ENCODE assay signal across 24 cellular contexts in the genomic region with DNA sequence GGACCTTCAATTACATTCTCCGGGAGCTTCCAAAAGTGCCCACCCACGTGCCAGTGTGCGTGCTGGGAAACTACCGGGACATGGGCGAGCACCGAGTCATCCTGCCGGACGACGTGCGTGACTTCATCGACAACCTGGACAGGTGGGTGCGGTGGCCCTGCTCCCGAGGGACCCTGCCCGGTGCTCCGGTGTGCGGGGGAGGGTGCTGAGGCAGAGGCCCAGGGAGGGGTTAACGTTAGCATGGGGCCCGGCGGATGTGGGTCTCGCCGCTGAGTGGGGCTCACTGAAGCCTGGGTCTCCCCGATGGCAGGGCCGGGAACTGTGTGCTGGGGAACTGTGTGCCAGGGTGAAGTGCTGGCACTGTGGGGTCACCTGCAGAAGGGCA. TPM values are rescaled to one million over a fixed set of nuclear protein-coding genes. Genes with fewer than 3 reads are reported as not detected.
DNase-seq lines count a peak whose midpoint lies in the region; ATAC-seq, FAIRE-seq and TF ChIP-seq lines count a peak whose summit lies in the region.
"Had no signal": no experiment of that assay in that cellular context is flagged by ENCODE, and none has a peak within 500 bp of the region (broad histone marks: within the 10 kb centered on the region; RNA-seq: fewer than 3 reads in every experiment).

No MANE protein-coding gene starts in this region.

- TF ChIP-seq POLR2A in H1 (IDR thresholded peaks at IDR 0.05; ENCODE audit: control extremely low read depth in 1 of 2, low read depth in 2 of 2, low read length in 2 of 2): no peak

- ATAC-seq in Right ventricle myocardium inferior (no peak), GM21515 (IDR thresholded peaks at IDR 0.05; ENCODE audit: unreplicated experiment) (no peak)

- peak overlapping the region; percentile 25; the same call in 1 of the 2 replicates for H4K8ac ChIP-seq in H1 (ENCODE audit: extremely low read depth, insufficient read depth, low read length)

- H3K79me1 ChIP-seq in H1 (ENCODE audit: low read depth, low read length): no peaks in the 10 kb centered on the region

- no peak overlapping the region for H3K18ac ChIP-seq in H1 (ENCODE audit: extremely low read depth, low read length)

- POLR2A ChIA-PET in H1 (lab: Charles Lee; ENCODE audit: partially characterized antibody): interaction anchor here (0.6 to 20.5 kb wide), 6 partner anchors 9 to 386 kb away, joined by 3 to 248 read pairs (median 4); a partner anchor contains a TSS

- H3K36me3 Mint-ChIP-seq in activated naive CD8-positive, alpha-beta T cell treated with anti-CD3 and anti-CD28 coated beads for 36 hours: peaks cover 2% of the 10 kb centered on the region
- H3K36me3 Mint-ChIP-seq in endothelial cell (ENCODE audit: low read depth, unreplicated experiment): peaks cover 13% of the 10 kb centered on the region

- no peaks in the 10 kb centered on the region for H3K23me2 ChIP-seq in H1 (ENCODE audit: low read depth, low read length)

- H3K36me3 ChIP-seq in H1 (ENCODE audit: control insufficient read depth in 2 of 4, insufficient read depth in 4 of 4, low read length in 3 of 4) (peaks cover 13 to 41% (median 33%) of the 10 kb centered on the region in 4 experiments), kidney (ENCODE audit: control insufficient read depth in 1 of 2, insufficient read depth in 2 of 2, low read length in 2 of 2) (peaks cover 7 to 10% of the 10 kb centered on the region in 2 donors)

- no peak overlapping the region for H2AFZ ChIP-seq in H1 (ENCODE audit: low read length)

- H3K27me3 Mint-ChIP-seq in activated naive CD8-positive, alpha-beta T cell treated with anti-CD3 and anti-CD28 coated beads for 36 hours: no peaks in the 10 kb centered on the region
- peaks cover 7% of the 10 kb centered on the region for H3K27me3 Mint-ChIP-seq in endothelial cell (ENCODE audit: unreplicated experiment)
- H3K27me3 Mint-ChIP-seq: B cell; CD4-positive, alpha-beta T cell had no signal

- no peak overlapping the region for H2BK120ac ChIP-seq in H1 (replicated peaks; ENCODE audit: low read depth, low read length)

- H3K4me1 ChIP-seq in H1 (replicated peaks in 1 of 4; ENCODE audit: control insufficient read depth in 3 of 4, insufficient read depth in 4 of 4, low read length in 3 of 4): no peaks in the 10 kb centered on the region
- H3K4me1 ChIP-seq in kidney (ENCODE audit: control insufficient read depth in 1 of 2, insufficient read depth in 1 of 2, low read depth in 1 of 2, low read length in 2 of 2): no peaks in the 10 kb centered on the region
- H3K4me1 ChIP-seq: Caco-2 had no signal

- H3K4me3 ChIP-seq in H1 (ENCODE audit: extremely low read depth in 1 of 4, insufficient read depth in 2 of 4, low read depth in 3 of 4, low read length in 4 of 4) (no peak overlapping the region), kidney (ENCODE audit: low read length in 2 of 2) (no peak overlapping the region)

- no peak overlapping the region for H3K4me3 Mint-ChIP-seq in activated naive CD8-positive, alpha-beta T cell treated with anti-CD3 and anti-CD28 coated beads for 36 hours
- H3K4me3 Mint-ChIP-seq in endothelial cell (ENCODE audit: unreplicated experiment): no peak overlapping the region
- H3K4me3 Mint-ChIP-seq: B cell; CD4-positive, alpha-beta T cell had no signal

- H2BK15ac ChIP-seq in H1 (ENCODE audit: low read length): no peak overlapping the region

- intact Hi-C loops in Right ventricle myocardium inferior (cut with DNase I) (no loop called here), cardiac septum (cut with DNase I) (no loop called here), kidney (cut with DNase I) (no loop called here)

- no peak overlapping the region for H3K27ac Mint-ChIP-seq in activated naive CD8-positive, alpha-beta T cell treated with anti-CD3 and anti-CD28 coated beads for 36 hours
- H3K27ac Mint-ChIP-seq in endothelial cell (ENCODE audit: unreplicated experiment): no peak overlapping the region
- H3K27ac Mint-ChIP-seq: B cell; CD4-positive, alpha-beta T cell had no signal

- no peak overlapping the region for H3K23ac ChIP-seq in H1 (ENCODE audit: insufficient read length)

- TF ChIP-seq CTCF in H1 (IDR thresholded peaks at IDR 0.05; ENCODE audit: control extremely low read depth in 1 of 3, insufficient read depth in 1 of 3, low read depth in 1 of 3, low read length in 3 of 3) (no peak), kidney (IDR thresholded peaks at IDR 0.05; ENCODE audit: borderline replicate concordance, extremely low read depth, insufficient read depth) (no peak), endothelial cell (IDR thresholded peaks at IDR 0.05; ENCODE audit: unreplicated experiment) (no peak)

- no peak overlapping the region for H2AK5ac ChIP-seq in H1 (ENCODE audit: low read depth, low read length)

- H3K27ac ChIP-seq in H1 (ENCODE audit: low read depth, low read length): no peak overlapping the region
- H3K27ac ChIP-seq in kidney (ENCODE audit: low read depth in 2 of 2, low read length in 2 of 2): no peak overlapping the region
- H3K27ac ChIP-seq: 22Rv1 had no signal

- H2BK5ac ChIP-seq in H1 (ENCODE audit: low read depth, low read length): no peak overlapping the region

- no peaks in the 10 kb centered on the region for H3K9me3 Mint-ChIP-seq in activated naive CD8-positive, alpha-beta T cell treated with anti-CD3 and anti-CD28 coated beads for 36 hours
- no peaks in the 10 kb centered on the region for H3K9me3 Mint-ChIP-seq in endothelial cell (ENCODE audit: unreplicated experiment)
- H3K9me3 Mint-ChIP-seq: CD4-positive, alpha-beta T cell had no signal

- no peak overlapping the region for H2BK20ac ChIP-seq in H1 (ENCODE audit: low read length)

- no peak overlapping the region for H3K56ac ChIP-seq in H1 (replicated peaks; ENCODE audit: insufficient read length, low read depth, low read length)

- DNase-seq in Right ventricle myocardium inferior (ENCODE audit: missing footprints) (peak; percentile 27), cardiac septum (ENCODE audit: low spot score) (no peak), H1 (ENCODE audit: low read depth in 1 of 2, low spot score in 2 of 2) (no peak), kidney (peak; percentile 72), DMS114 treated with DMSO at 0.1 percent for 48 hours (lab: John Stamatoyannopoulos, UW; ENCODE audit: unreplicated experiment) (no peak), endothelial cell (ENCODE audit: low spot score) (no peak)
- DNase-seq in activated naive CD8-positive, alpha-beta T cell treated with anti-CD3 and anti-CD28 coated beads for 36 hours: no peak
- DNase-seq: Caco-2; CD4-positive, alpha-beta T cell; DMS153; GF-D8; GOT3; KG1; NCI-H1417; NCI-H187 treated with DMSO at 0.1 percent for 48 hours; NCI-H226; NCI-H524; NCI-H82; OCI-M1 had no signal

- no peaks in the 10 kb centered on the region for H3K79me2 ChIP-seq in H1 (ENCODE audit: control insufficient read depth in 1 of 2, insufficient read depth in 2 of 2, low read length in 2 of 2)

- H3K9me3 ChIP-seq in H1 (ENCODE audit: insufficient read depth in 2 of 2, low read depth in 1 of 2, low read length in 1 of 2): no peaks in the 10 kb centered on the region
- H3K9me3 ChIP-seq in kidney (ENCODE audit: control insufficient read depth in 1 of 2, low read length in 2 of 2): no peaks in the 10 kb centered on the region
- H3K9me3 ChIP-seq: Caco-2 had no signal

- H4K5ac ChIP-seq in H1 (ENCODE audit: insufficient read length, low read depth, low read length): no peak overlapping the region

- 97% methylated on average over 23 of the region's 23 CpGs; no CpG with 5 or more reads in 1 of the 2 experiments for WGBS in H1 (ENCODE audit: extremely low coverage in 1 of 2, insufficient coverage in 1 of 2, insufficient read length in 1 of 2, insufficient replicate concordance in 2 of 2, low coverage in 1 of 2, low lambda C conversion rate in 2 of 2, missing lambda C conversion rate in 1 of 2), 2 experiments

- no peak overlapping the region for H2BK12ac ChIP-seq in H1 (ENCODE audit: low read depth, low read length)

- CTCF ChIA-PET in H1 (lab: Charles Lee; ENCODE audit: partially characterized antibody): interaction anchor here (0.6 to 9.0 kb wide), 5 partner anchors 11 to 391 kb away, joined by 3 to 55 read pairs (median 3); a partner anchor contains a TSS

- H4K20me1 ChIP-seq in H1 (replicated peaks in 1 of 2; ENCODE audit: control insufficient read depth in 1 of 2, insufficient read depth in 2 of 2, low read length in 2 of 2): peaks cover 3 to 17% of the 10 kb centered on the region in 2 experiments

- no peak for TF ChIP-seq EP300 in H1 (IDR thresholded peaks at IDR 0.05; ENCODE audit: borderline replicate concordance in 1 of 2, low read depth in 2 of 2, low read length in 2 of 2)

- H3K4me2 ChIP-seq in H1 (ENCODE audit: insufficient read depth in 1 of 2, low read depth in 2 of 2, low read length in 2 of 2): no peak overlapping the region

- H3K4ac ChIP-seq in H1 (replicated peaks; ENCODE audit: insufficient read length, low read depth, low read length): no peak overlapping the region

- no peaks in the 10 kb centered on the region for H3K4me1 Mint-ChIP-seq in activated naive CD8-positive, alpha-beta T cell treated with anti-CD3 and anti-CD28 coated beads for 36 hours
- H3K4me1 Mint-ChIP-seq in endothelial cell (ENCODE audit: unreplicated experiment): no peaks in the 10 kb centered on the region
- H3K4me1 Mint-ChIP-seq: B cell had no signal

- H4K91ac ChIP-seq in H1 (replicated peaks; ENCODE audit: insufficient read length, low read length): no peak overlapping the region

- no peak overlapping the region for H3K14ac ChIP-seq in H1 (ENCODE audit: insufficient read length)

- no peak for TF ChIP-seq RAD21 in H1 (IDR thresholded peaks at IDR 0.05 in 1 of 2, conservative IDR thresholded peaks at IDR 0.05 in 1 of 2; ENCODE audit: low read depth in 2 of 2, low read length in 2 of 2)

- no peak for FAIRE-seq in H1 (lab: Jason Lieb, UNC)
- FAIRE-seq in kidney (lab: Jason Lieb, UNC): no peak
- FAIRE-seq: GM12891, GM19239 had no signal

- no peaks in the 10 kb centered on the region for H3K27me3 ChIP-seq in H1 (replicated peaks in 1 of 4; ENCODE audit: control insufficient read depth in 3 of 4, extremely low read depth in 1 of 4, insufficient read depth in 3 of 4, low read length in 3 of 4)

- H3K9ac ChIP-seq in H1 (replicated peaks in 1 of 4; ENCODE audit: extremely low read depth in 1 of 4, low read depth in 3 of 4, low read length in 3 of 4) (no peak overlapping the region), kidney (ENCODE audit: low read length in 2 of 2) (no peak overlapping the region)

RNA-seq across cellular contexts. Expression of a gene that starts 10.6 kb away (rescaled TPM):
- total RNA-seq in Right ventricle myocardium inferior (8.6 TPM), cardiac septum (8.6 TPM), kidney (5.3 TPM), endothelial cell (ENCODE audit: unreplicated experiment) (0.80 TPM)
- 0.86 and 0.97 TPM in 2 replicates for total RNA-seq in H1 (2021; fragmentation: NEBNext Ultra II Directional; extraction: Animal tissue kit (Norgen Biotek cat#: 25700))
- polyA plus RNA-seq in H1 (2011; rRNA removed) (0.12 and 0.33 TPM in 2 replicates), kidney (ENCODE audit: insufficient read depth, low read depth, low replicate concordance) (2.5 TPM)
- 0.45 TPM for polyA plus RNA-seq in H1 (2011; cell fraction: cytosol; rRNA removed)
- 2.4 TPM for polyA plus RNA-seq in H1 (2011; cell fraction: nucleus; rRNA removed)
- polyA plus RNA-seq in H1 (2012, experiment 1 of 2): 0.47 to 1.1 TPM (median 0.87 TPM) in 4 replicates
- polyA plus RNA-seq in H1 (2012, experiment 2 of 2): 0.31 TPM
- polyA plus RNA-seq in H1 (2013, experiment 1 of 2): 0.26 TPM
- 0.26 TPM for polyA plus RNA-seq in H1 (2013, experiment 2 of 2)
- polyA minus RNA-seq in H1 (2011; rRNA and poly(A)+ RNA removed): 0.02 and 0.03 TPM in 2 replicates
- polyA minus RNA-seq in H1 (2011; cell fraction: cytosol; rRNA and poly(A)+ RNA removed): not detected
- 0.80 TPM for polyA minus RNA-seq in H1 (2011; cell fraction: nucleus; rRNA and poly(A)+ RNA removed)
- 1 to 10 TPM; 2.8 to 3.1 TPM for total RNA-seq in activated naive CD8-positive, alpha-beta T cell treated with anti-CD3 and anti-CD28 coated beads for 36 hours

RNA-seq across cellular contexts. Expression of a gene that starts 17.5 kb away (rescaled TPM):
- total RNA-seq in Right ventricle myocardium inferior (358 TPM), cardiac septum (296 TPM), kidney (108 TPM), endothelial cell (ENCODE audit: unreplicated experiment) (134 TPM)
- 109 and 111 TPM in 2 replicates for total RNA-seq in H1 (2021; fragmentation: NEBNext Ultra II Directional; extraction: Animal tissue kit (Norgen Biotek cat#: 25700))
- polyA plus RNA-seq in H1 (2011; rRNA removed) (226 and 246 TPM in 2 replicates), kidney (ENCODE audit: insufficient read depth, low read depth, low replicate concordance) (283 TPM)
- 187 TPM for polyA plus RNA-seq in H1 (2011; cell fraction: cytosol; rRNA removed)
- polyA plus RNA-seq in H1 (2011; cell fraction: nucleus; rRNA removed): 299 TPM
- 83.0 to 153 TPM (median 142 TPM) in 4 replicates for polyA plus RNA-seq in H1 (2012, experiment 1 of 2)
- 164 TPM for polyA plus RNA-seq in H1 (2012, experiment 2 of 2)
- polyA plus RNA-seq in H1 (2013, experiment 1 of 2): 122 TPM
- 112 TPM for polyA plus RNA-seq in H1 (2013, experiment 2 of 2)
- polyA minus RNA-seq in H1 (2011; rRNA and poly(A)+ RNA removed): 13.8 and 14.5 TPM in 2 replicates
- 33.1 TPM for polyA minus RNA-seq in H1 (2011; cell fraction: cytosol; rRNA and poly(A)+ RNA removed)
- 44.8 TPM for polyA minus RNA-seq in H1 (2011; cell fraction: nucleus; rRNA and poly(A)+ RNA removed)
- 10 to 100 TPM; 93.0 to 97.8 TPM for total RNA-seq in activated naive CD8-positive, alpha-beta T cell treated with anti-CD3 and anti-CD28 coated beads for 36 hours

RNA-seq across cellular contexts. Expression of a gene that starts 20.4 kb away (rescaled TPM):
- total RNA-seq in Right ventricle myocardium inferior (12.8 TPM), cardiac septum (11.0 TPM), kidney (8.1 TPM), endothelial cell (ENCODE audit: unreplicated experiment) (10.0 TPM)
- 4.5 TPM in 2 replicates for total RNA-seq in H1 (2021; fragmentation: NEBNext Ultra II Directional; extraction: Animal tissue kit (Norgen Biotek cat#: 25700))
- polyA plus RNA-seq in H1 (2011; rRNA removed) (3.1 and 6.6 TPM in 2 replicates), kidney (ENCODE audit: insufficient read depth, low read depth, low replicate concordance) (5.8 TPM)
- polyA plus RNA-seq in H1 (2011; cell fraction: cytosol; rRNA removed): 3.9 TPM
- polyA plus RNA-seq in H1 (2011; cell fraction: nucleus; rRNA removed): 56.5 TPM
- polyA plus RNA-seq in H1 (2012, experiment 1 of 2): 2.7 to 5.8 TPM (median 5.6 TPM) in 4 replicates
- polyA plus RNA-seq in H1 (2012, experiment 2 of 2): 2.0 TPM
- polyA plus RNA-seq in H1 (2013, experiment 1 of 2): 1.5 TPM
- 1.3 TPM for polyA plus RNA-seq in H1 (2013, experiment 2 of 2)
- polyA minus RNA-seq in H1 (2011; rRNA and poly(A)+ RNA removed): 0.51 and 0.69 TPM in 2 replicates
- 1.4 TPM for polyA minus RNA-seq in H1 (2011; cell fraction: cytosol; rRNA and poly(A)+ RNA removed)
- polyA minus RNA-seq in H1 (2011; cell fraction: nucleus; rRNA and poly(A)+ RNA removed): 8.0 TPM
- total RNA-seq in activated naive CD8-positive, alpha-beta T cell treated with anti-CD3 and anti-CD28 coated beads for 36 hours: 10 to 100 TPM; 10.9 to 12.6 TPM

RNA-seq across cellular contexts. Expression of a gene that starts 24.0 kb away (rescaled TPM):
- total RNA-seq in Right ventricle myocardium inferior: 69.5 TPM
- total RNA-seq in cardiac septum: 66.4 TPM
- 129 and 130 TPM in 2 replicates for total RNA-seq in H1 (2021; fragmentation: NEBNext Ultra II Directional; extraction: Animal tissue kit (Norgen Biotek cat#: 25700))
- polyA plus RNA-seq in H1 (2011; rRNA removed): 70.1 and 98.6 TPM in 2 replicates
- 87.7 TPM for polyA plus RNA-seq in H1 (2011; cell fraction: cytosol; rRNA removed)
- polyA plus RNA-seq in H1 (2011; cell fraction: nucleus; rRNA removed): 257 TPM
- 109 to 142 TPM (median 126 TPM) in 4 replicates for polyA plus RNA-seq in H1 (2012, experiment 1 of 2)
- 170 TPM for polyA plus RNA-seq in H1 (2012, experiment 2 of 2)
- polyA plus RNA-seq in H1 (2013, experiment 1 of 2): 86.2 TPM
- polyA plus RNA-seq in H1 (2013, experiment 2 of 2): 82.0 TPM
- polyA minus RNA-seq in H1 (2011; rRNA and poly(A)+ RNA removed): 61.8 and 85.2 TPM in 2 replicates
- 49.0 TPM for polyA minus RNA-seq in H1 (2011; cell fraction: cytosol; rRNA and poly(A)+ RNA removed)
- 101 TPM for polyA minus RNA-seq in H1 (2011; cell fraction: nucleus; rRNA and poly(A)+ RNA removed)
- 70.3 TPM for total RNA-seq in kidney
- 60.4 TPM for polyA plus RNA-seq in kidney (ENCODE audit: insufficient read depth, low read depth, low replicate concordance)
- total RNA-seq in activated naive CD8-positive, alpha-beta T cell treated with anti-CD3 and anti-CD28 coated beads for 36 hours: 10 to 100 TPM; 87.0 to 88.3 TPM
- total RNA-seq in endothelial cell (ENCODE audit: unreplicated experiment): 88.4 TPM

RNA-seq across cellular contexts. Expression of a gene that starts 34.4 kb away (rescaled TPM):
- total RNA-seq in Right ventricle myocardium inferior (358 TPM), cardiac septum (293 TPM), kidney (316 TPM), endothelial cell (ENCODE audit: unreplicated experiment) (286 TPM)
- total RNA-seq in H1 (2021; fragmentation: NEBNext Ultra II Directional; extraction: Animal tissue kit (Norgen Biotek cat#: 25700)): 337 and 338 TPM in 2 replicates
- polyA plus RNA-seq in H1 (2011; rRNA removed) (297 and 298 TPM in 2 replicates), kidney (ENCODE audit: insufficient read depth, low read depth, low replicate concordance) (888 TPM)
- 526 TPM for polyA plus RNA-seq in H1 (2011; cell fraction: cytosol; rRNA removed)
- polyA plus RNA-seq in H1 (2011; cell fraction: nucleus; rRNA removed): 195 TPM
- polyA plus RNA-seq in H1 (2012, experiment 1 of 2): 387 to 511 TPM (median 478 TPM) in 4 replicates
- 475 TPM for polyA plus RNA-seq in H1 (2012, experiment 2 of 2)
- 275 TPM for polyA plus RNA-seq in H1 (2013, experiment 1 of 2)
- polyA plus RNA-seq in H1 (2013, experiment 2 of 2): 291 TPM
- 58.1 and 73.1 TPM in 2 replicates for polyA minus RNA-seq in H1 (2011; rRNA and poly(A)+ RNA removed)
- 111 TPM for polyA minus RNA-seq in H1 (2011; cell fraction: cytosol; rRNA and poly(A)+ RNA removed)
- 68.1 TPM for polyA minus RNA-seq in H1 (2011; cell fraction: nucleus; rRNA and poly(A)+ RNA removed)
- 100 to 1,000 TPM; 276 to 284 TPM for total RNA-seq in activated naive CD8-positive, alpha-beta T cell treated with anti-CD3 and anti-CD28 coated beads for 36 hours

Comparison
In these comparisons a context has a peak if more than half of its experiments do, and no peak if none do; other contexts are left out.
1. DNase-seq: peak in Right ventricle myocardium inferior (single experiment) and kidney (single experiment); none in cardiac septum (single experiment), H1 (0 of 2), DMS114 treated with DMSO at 0.1 percent for 48 hours (single experiment), activated naive CD8-positive, alpha-beta T cell treated with anti-CD3 and anti-CD28 coated beads for 36 hours (single experiment) and endothelial cell (single experiment).